ENCODE assay signal across 1 cellular context in genomic region chr17:48478224-48479013, GRCh38.
TF ChIP-seq lines count a peak whose summit lies in the region.

No MANE protein-coding gene starts in this region.

TF ChIP-seq in K562, 482 proteins besides CTCF, POLR2A, EP300 and RAD21 (continued from another document and continues in another):
- TF ChIP-seq GABPA (tag; conservative IDR thresholded peaks at IDR 0.05; ENCODE audit: low read depth) = peak; percentile 72
- TF ChIP-seq L3MBTL2 (IDR thresholded peaks at IDR 0.05) = peak; percentile 82
- no peak for TF ChIP-seq KLF6 (CRISPR knock-in tag; IDR thresholded peaks at IDR 0.05; ENCODE audit: borderline replicate concordance)
- no peak for TF ChIP-seq ZBTB1 (CRISPR knock-in tag; IDR thresholded peaks at IDR 0.05; ENCODE audit: borderline replicate concordance, low read depth)
- TF ChIP-seq ZNF77 (CRISPR knock-in tag; IDR thresholded peaks at IDR 0.05) = no peak
- no peak for TF ChIP-seq FOXA1 (IDR thresholded peaks at IDR 0.05; ENCODE audit: borderline replicate concordance)
- no peak for TF ChIP-seq TCF7 (IDR thresholded peaks at IDR 0.05; ENCODE audit: borderline replicate concordance)
- TF ChIP-seq XRCC3 (IDR thresholded peaks at IDR 0.05) = no peak
- TF ChIP-seq FOSL1 (tag; conservative IDR thresholded peaks at IDR 0.05) = peak; percentile 49
- no peak for TF ChIP-seq TCF7L2 (IDR thresholded peaks at IDR 0.05; ENCODE audit: low read depth, low read length)
- TF ChIP-seq, protein P1, sequence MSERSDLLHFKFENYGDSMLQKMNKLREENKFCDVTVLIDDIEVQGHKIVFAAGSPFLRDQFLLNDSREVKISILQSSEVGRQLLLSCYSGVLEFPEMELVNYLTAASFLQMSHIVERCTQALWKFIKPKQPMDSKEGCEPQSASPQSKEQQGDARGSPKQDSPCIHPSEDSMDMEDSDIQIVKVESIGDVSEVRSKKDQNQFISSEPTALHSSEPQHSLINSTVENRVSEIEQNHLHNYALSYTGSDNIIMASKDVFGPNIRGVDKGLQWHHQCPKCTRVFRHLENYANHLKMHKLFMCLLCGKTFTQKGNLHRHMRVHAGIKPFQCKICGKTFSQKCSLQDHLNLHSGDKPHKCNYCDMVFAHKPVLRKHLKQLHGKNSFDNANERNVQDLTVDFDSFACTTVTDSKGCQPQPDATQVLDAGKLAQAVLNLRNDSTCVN (CRISPR knock-in tag; IDR thresholded peaks at IDR 0.05) = no peak
- TF ChIP-seq DNMT1 (IDR thresholded peaks at IDR 0.05) = no peak
- no peak for TF ChIP-seq SNAPC5 (CRISPR knock-in tag; IDR thresholded peaks at IDR 0.05)
- peak; percentile 71 for TF ChIP-seq FOXM1 (IDR thresholded peaks at IDR 0.05; ENCODE audit: low read depth)
- no peak for TF ChIP-seq FOXM1 (CRISPR knock-in tag; IDR thresholded peaks at IDR 0.05; ENCODE audit: low read depth)
- TF ChIP-seq, protein P2, sequence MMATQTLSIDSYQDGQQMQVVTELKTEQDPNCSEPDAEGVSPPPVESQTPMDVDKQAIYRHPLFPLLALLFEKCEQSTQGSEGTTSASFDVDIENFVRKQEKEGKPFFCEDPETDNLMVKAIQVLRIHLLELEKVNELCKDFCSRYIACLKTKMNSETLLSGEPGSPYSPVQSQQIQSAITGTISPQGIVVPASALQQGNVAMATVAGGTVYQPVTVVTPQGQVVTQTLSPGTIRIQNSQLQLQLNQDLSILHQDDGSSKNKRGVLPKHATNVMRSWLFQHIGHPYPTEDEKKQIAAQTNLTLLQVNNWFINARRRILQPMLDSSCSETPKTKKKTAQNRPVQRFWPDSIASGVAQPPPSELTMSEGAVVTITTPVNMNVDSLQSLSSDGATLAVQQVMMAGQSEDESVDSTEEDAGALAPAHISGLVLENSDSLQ (IDR thresholded peaks at IDR 0.05) = peak; percentile 89
- no peak for TF ChIP-seq ZNF280A (IDR thresholded peaks at IDR 0.05; ENCODE audit: low read depth, partially characterized antibody)
- TF ChIP-seq NFATC3 (IDR thresholded peaks at IDR 0.05) = 0 out of 2 replicates have a peak, but pooled peaks have one; percentile 11
- no peak for TF ChIP-seq RBM15 (IDR thresholded peaks at IDR 0.05; ENCODE audit: insufficient read depth, low read length)
- TF ChIP-seq, protein P3, sequence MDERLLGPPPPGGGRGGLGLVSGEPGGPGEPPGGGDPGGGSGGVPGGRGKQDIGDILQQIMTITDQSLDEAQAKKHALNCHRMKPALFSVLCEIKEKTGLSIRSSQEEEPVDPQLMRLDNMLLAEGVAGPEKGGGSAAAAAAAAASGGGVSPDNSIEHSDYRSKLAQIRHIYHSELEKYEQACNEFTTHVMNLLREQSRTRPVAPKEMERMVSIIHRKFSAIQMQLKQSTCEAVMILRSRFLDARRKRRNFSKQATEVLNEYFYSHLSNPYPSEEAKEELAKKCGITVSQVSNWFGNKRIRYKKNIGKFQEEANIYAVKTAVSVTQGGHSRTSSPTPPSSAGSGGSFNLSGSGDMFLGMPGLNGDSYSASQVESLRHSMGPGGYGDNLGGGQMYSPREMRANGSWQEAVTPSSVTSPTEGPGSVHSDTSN (CRISPR knock-in tag; IDR thresholded peaks at IDR 0.05; ENCODE audit: low read depth) = no peak
- TF ChIP-seq, protein P3 (tag; conservative IDR thresholded peaks at IDR 0.05; ENCODE audit: low read depth) = peak; percentile 91
- TF ChIP-seq HES1 (IDR thresholded peaks at IDR 0.05; ENCODE audit: low read depth) = peak; percentile 84
- no peak for TF ChIP-seq RFX7 (CRISPR knock-in tag; IDR thresholded peaks at IDR 0.05)
- TF ChIP-seq HNRNPH1 (optimal IDR thresholded peaks at IDR 0.05; ENCODE audit: low read depth, low read length) = no peak
- no peak for TF ChIP-seq SLC30A9 (CRISPR knock-in tag; IDR thresholded peaks at IDR 0.05)
- TF ChIP-seq CAMTA2 (CRISPR knock-in tag; conservative IDR thresholded peaks at IDR 0.05) = no peak
- TF ChIP-seq, protein P4, sequence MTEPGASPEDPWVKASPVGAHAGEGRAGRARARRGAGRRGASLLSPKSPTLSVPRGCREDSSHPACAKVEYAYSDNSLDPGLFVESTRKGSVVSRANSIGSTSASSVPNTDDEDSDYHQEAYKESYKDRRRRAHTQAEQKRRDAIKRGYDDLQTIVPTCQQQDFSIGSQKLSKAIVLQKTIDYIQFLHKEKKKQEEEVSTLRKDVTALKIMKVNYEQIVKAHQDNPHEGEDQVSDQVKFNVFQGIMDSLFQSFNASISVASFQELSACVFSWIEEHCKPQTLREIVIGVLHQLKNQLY (CRISPR knock-in tag; conservative IDR thresholded peaks at IDR 0.05) = no peak
- TF ChIP-seq, protein P5, sequence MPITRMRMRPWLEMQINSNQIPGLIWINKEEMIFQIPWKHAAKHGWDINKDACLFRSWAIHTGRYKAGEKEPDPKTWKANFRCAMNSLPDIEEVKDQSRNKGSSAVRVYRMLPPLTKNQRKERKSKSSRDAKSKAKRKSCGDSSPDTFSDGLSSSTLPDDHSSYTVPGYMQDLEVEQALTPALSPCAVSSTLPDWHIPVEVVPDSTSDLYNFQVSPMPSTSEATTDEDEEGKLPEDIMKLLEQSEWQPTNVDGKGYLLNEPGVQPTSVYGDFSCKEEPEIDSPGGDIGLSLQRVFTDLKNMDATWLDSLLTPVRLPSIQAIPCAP (CRISPR knock-in tag; IDR thresholded peaks at IDR 0.05; ENCODE audit: borderline replicate concordance) = no peak
- no peak for TF ChIP-seq ARID2 (IDR thresholded peaks at IDR 0.05)
- TF ChIP-seq, protein P6, sequence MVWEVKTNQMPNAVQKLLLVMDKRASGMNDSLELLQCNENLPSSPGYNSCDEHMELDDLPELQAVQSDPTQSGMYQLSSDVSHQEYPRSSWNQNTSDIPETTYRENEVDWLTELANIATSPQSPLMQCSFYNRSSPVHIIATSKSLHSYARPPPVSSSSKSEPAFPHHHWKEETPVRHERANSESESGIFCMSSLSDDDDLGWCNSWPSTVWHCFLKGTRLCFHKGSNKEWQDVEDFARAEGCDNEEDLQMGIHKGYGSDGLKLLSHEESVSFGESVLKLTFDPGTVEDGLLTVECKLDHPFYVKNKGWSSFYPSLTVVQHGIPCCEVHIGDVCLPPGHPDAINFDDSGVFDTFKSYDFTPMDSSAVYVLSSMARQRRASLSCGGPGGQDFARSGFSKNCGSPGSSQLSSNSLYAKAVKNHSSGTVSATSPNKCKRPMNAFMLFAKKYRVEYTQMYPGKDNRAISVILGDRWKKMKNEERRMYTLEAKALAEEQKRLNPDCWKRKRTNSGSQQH (CRISPR knock-in tag; IDR thresholded peaks at IDR 0.05) = no peak
- TF ChIP-seq ZNF668 (CRISPR knock-in tag; IDR thresholded peaks at IDR 0.05) = no peak
- no peak for TF ChIP-seq PATZ1 (CRISPR knock-in tag; IDR thresholded peaks at IDR 0.05; ENCODE audit: borderline replicate concordance)
- TF ChIP-seq, protein P7, sequence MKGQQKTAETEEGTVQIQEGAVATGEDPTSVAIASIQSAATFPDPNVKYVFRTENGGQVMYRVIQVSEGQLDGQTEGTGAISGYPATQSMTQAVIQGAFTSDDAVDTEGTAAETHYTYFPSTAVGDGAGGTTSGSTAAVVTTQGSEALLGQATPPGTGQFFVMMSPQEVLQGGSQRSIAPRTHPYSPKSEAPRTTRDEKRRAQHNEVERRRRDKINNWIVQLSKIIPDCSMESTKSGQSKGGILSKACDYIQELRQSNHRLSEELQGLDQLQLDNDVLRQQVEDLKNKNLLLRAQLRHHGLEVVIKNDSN (CRISPR knock-in tag; IDR thresholded peaks at IDR 0.05) = no peak
- TF ChIP-seq JUNB (CRISPR knock-in tag; conservative IDR thresholded peaks at IDR 0.05) = no peak
- no peak for TF ChIP-seq ZNF124 (CRISPR knock-in tag; IDR thresholded peaks at IDR 0.05)
- peak; percentile 56; the same call in 1 of the 2 replicates for TF ChIP-seq NFIC (IDR thresholded peaks at IDR 0.05)
- TF ChIP-seq HOMEZ (CRISPR knock-in tag; IDR thresholded peaks at IDR 0.05) = no peak
- TF ChIP-seq NRF1 (conservative IDR thresholded peaks at IDR 0.05 in 1 of 2, IDR thresholded peaks at IDR 0.05 in 1 of 2) = peak; percentile 92 to 94
- TF ChIP-seq HOXB6 (CRISPR knock-in tag; IDR thresholded peaks at IDR 0.05; ENCODE audit: borderline replicate concordance) = no peak
- peak; percentile 79 for TF ChIP-seq ZNF592 (IDR thresholded peaks at IDR 0.05)
- TF ChIP-seq U2AF1 (optimal IDR thresholded peaks at IDR 0.05; ENCODE audit: low read depth, low read length) = no peak
- peak; percentile 92 for TF ChIP-seq SMARCE1 (IDR thresholded peaks at IDR 0.05)
- peak; percentile 80; the same call in 1 of the 2 replicates for TF ChIP-seq HMBOX1 (IDR thresholded peaks at IDR 0.05)
